9 cellular contexts compared by ENCODE assay signal in genomic region chr9:96139592-96140251, GRCh38.
DNase-seq lines count a peak whose midpoint lies in the region; ATAC-seq, FAIRE-seq and TF ChIP-seq lines count a peak whose summit lies in the region.
"Had no signal": no experiment of that assay in that cellular context is flagged by ENCODE, and none has a peak within 500 bp of the region (broad histone marks: within the 10 kb centered on the region; RNA-seq: fewer than 3 reads in every experiment).

No MANE protein-coding gene starts in this region.

- H2BK12ac ChIP-seq in mesenchymal stem cell (ENCODE audit: low read length in 2 of 2) = peak overlapping the region; percentile 82 to 98

- no peaks in the 10 kb centered on the region for H3K79me1 ChIP-seq in mesenchymal stem cell (replicated peaks; ENCODE audit: low read length, poor library complexity, severe bottlenecking)

- TF ChIP-seq CTCF in brain (conservative IDR thresholded peaks at IDR 0.05) = no peak

- H3K4me3 ChIP-seq in mesenchymal stem cell (ENCODE audit: insufficient read depth in 1 of 2, low read depth in 1 of 2, low read length in 2 of 2) (no peak overlapping the region), aorta (ENCODE audit: low read length in 2 of 2) (no peak overlapping the region)

- intact Hi-C loops in Right ventricle myocardium inferior (cut with DNase I) (no loop called here), cardiac septum (cut with DNase I) (no loop called here), aorta (cut with DNase I) (no loop called here)

- peak overlapping the region; percentile 86 to 88 for H3K18ac ChIP-seq in mesenchymal stem cell (ENCODE audit: low read depth in 1 of 2, low read length in 2 of 2)

- peak overlapping the region in 4 of 5 experiments; percentile 59 to 92 (median 90) for H3K27ac Mint-ChIP-seq in brain

- peak overlapping the region; percentile 92 for H4K8ac ChIP-seq in mesenchymal stem cell (ENCODE audit: low read length)

- peak overlapping the region; percentile 19 to 58 (median 51) for H3K4me3 Mint-ChIP-seq in brain
- H3K4me3 Mint-ChIP-seq: CD4-positive, CD25-positive, alpha-beta regulatory T cell had no signal

- ATAC-seq in Right ventricle myocardium inferior (peak; percentile 46), aorta (ENCODE audit: low FRiP score) (peak; percentile 73), HG03457 (IDR thresholded peaks at IDR 0.05; ENCODE audit: unreplicated experiment) (no peak)

- H3K4me1 Mint-ChIP-seq in brain = peaks cover 80% of the 10 kb centered on the region

- H2AFZ ChIP-seq in mesenchymal stem cell (ENCODE audit: low read depth, low read length) = peak overlapping the region; percentile 70

- H3K27me3 ChIP-seq in mesenchymal stem cell (ENCODE audit: control insufficient read depth in 1 of 2, insufficient read depth in 1 of 2, low read length in 2 of 2) (no peaks in the 10 kb centered on the region), aorta (ENCODE audit: control insufficient read depth in 1 of 2, insufficient read depth in 2 of 2, low read length in 1 of 2) (no peaks in the 10 kb centered on the region)

- H3K36me3 Mint-ChIP-seq in brain = no peaks in the 10 kb centered on the region
- H3K36me3 Mint-ChIP-seq: CD4-positive, CD25-positive, alpha-beta regulatory T cell had no signal

- H3K14ac ChIP-seq in mesenchymal stem cell (ENCODE audit: low read length in 2 of 2) = no peak overlapping the region

- H3K27me3 Mint-ChIP-seq in brain = peaks cover 27% of the 10 kb centered on the region

- H3K9me3 Mint-ChIP-seq in brain = peaks cover 0 to 5% (median 0%) of the 10 kb centered on the region in 5 experiments

- H3K4me2 ChIP-seq in mesenchymal stem cell (ENCODE audit: low read length, poor library complexity, severe bottlenecking) = no peak overlapping the region

- no peak overlapping the region for H2BK15ac ChIP-seq in mesenchymal stem cell (ENCODE audit: low read depth, poor library complexity, severe bottlenecking)

- no peak for FAIRE-seq in frontal cortex (lab: Jason Lieb, UNC)

- H3K9me3 ChIP-seq in mesenchymal stem cell (ENCODE audit: control insufficient read depth, low read length) = no peaks in the 10 kb centered on the region
- H3K9me3 ChIP-seq in aorta (ENCODE audit: control insufficient read depth, low read length) = no peaks in the 10 kb centered on the region

- no peak overlapping the region for H3K9ac ChIP-seq in mesenchymal stem cell (ENCODE audit: low read length)

- no peak overlapping the region for H2AK5ac ChIP-seq in mesenchymal stem cell (ENCODE audit: low read length, severe bottlenecking)

- DNase-seq in Right ventricle myocardium inferior (ENCODE audit: missing footprints) (no peak), cardiac septum (ENCODE audit: low spot score) (no peak), mesenchymal stem cell (peak; percentile 94), aorta (peak; percentile 82 to 86), frontal cortex (ENCODE audit: low spot score in 2 of 2) (no peak), NCI-H2107 (lab: John Stamatoyannopoulos, UW) (no peak)
- DNase-seq: CD4-positive, CD25-positive, alpha-beta regulatory T cell had no signal

- H3K4me1 ChIP-seq in mesenchymal stem cell (ENCODE audit: control insufficient read depth, insufficient read depth, low read depth, low read length) (peaks cover 8% of the 10 kb centered on the region), aorta (ENCODE audit: control insufficient read depth in 1 of 2, insufficient read depth in 2 of 2, low read length in 2 of 2) (peaks cover 0 to 5% of the 10 kb centered on the region in 2 donors)

- H4K91ac ChIP-seq in mesenchymal stem cell (ENCODE audit: low read length) = peak overlapping the region; percentile 96

- H3K36me3 ChIP-seq in mesenchymal stem cell (ENCODE audit: control insufficient read depth in 1 of 2, insufficient read depth in 2 of 2, low read depth in 1 of 2, low read length in 2 of 2) = no peaks in the 10 kb centered on the region
- no peaks in the 10 kb centered on the region for H3K36me3 ChIP-seq in aorta (ENCODE audit: control insufficient read depth in 1 of 2, insufficient read depth in 2 of 2, low read length in 1 of 2)

- peak overlapping the region; percentile 84 for H2BK120ac ChIP-seq in mesenchymal stem cell (ENCODE audit: low read depth, low read length)

- H3K4ac ChIP-seq in mesenchymal stem cell (ENCODE audit: low read depth in 1 of 2, low read length in 2 of 2) = peak overlapping the region; percentile 24 to 98

- H2BK5ac ChIP-seq in mesenchymal stem cell (ENCODE audit: low read depth, low read length, poor library complexity, severe bottlenecking) = no peak overlapping the region

- H3K23ac ChIP-seq in mesenchymal stem cell (ENCODE audit: low read length in 2 of 2) = no peak overlapping the region

- no peak overlapping the region for H3K27ac ChIP-seq in mesenchymal stem cell (ENCODE audit: low read length, poor library complexity, severe bottlenecking)
- no peak overlapping the region for H3K27ac ChIP-seq in aorta (ENCODE audit: low read depth in 1 of 2, low read length in 2 of 2)

- WGBS in mesenchymal stem cell = 56% methylated on average over 9 of the region's 13 CpGs
- WGBS in aorta, 2 donors = 17 to 20% methylated on average over 13 of the region's 13 CpGs

Comparison
In these comparisons a context has a peak if more than half of its experiments do, and no peak if none do; other contexts are left out.
1. DNase-seq: peak in mesenchymal stem cell (single experiment) and aorta (2 of 2); none in Right ventricle myocardium inferior (single experiment), cardiac septum (single experiment), frontal cortex (0 of 2) and NCI-H2107 (single experiment).